In genomic region chr16:55046146-55046460, GRCh38 we compare ENCODE assay signal across 20 cellular contexts.
DNase-seq lines count a peak whose midpoint lies in the region; ATAC-seq and TF ChIP-seq lines count a peak whose summit lies in the region.
"Had no signal": no experiment of that assay in that cellular context is flagged by ENCODE, and none has a peak within 500 bp of the region (broad histone marks: within the 10 kb centered on the region; RNA-seq: fewer than 3 reads in every experiment).

No MANE protein-coding gene starts in this region.

- ATAC-seq in GM23338 = no peak
- no peak for ATAC-seq in CD4-positive, alpha-beta T cell (ENCODE audit: poor library complexity)
- ATAC-seq: A549 had no signal

- no peaks in the 10 kb centered on the region for H3K36me3 Mint-ChIP-seq in activated CD4-positive, alpha-beta memory T cell treated with anti-CD3 and anti-CD28 coated beads, Interleukin-2, amount 10 ng/mL, durations not matched to agents 7 days and 5 days (ENCODE audit: low read depth)
- no peaks in the 10 kb centered on the region for H3K36me3 Mint-ChIP-seq in activated CD4-positive, alpha-beta memory T cell treated with anti-CD3 and anti-CD28 coated beads for 36 hours
- H3K36me3 Mint-ChIP-seq in Caco-2 (ENCODE audit: insufficient read depth, unreplicated experiment) = peaks cover 6% of the 10 kb centered on the region
- H3K36me3 Mint-ChIP-seq in GM23338 (ENCODE audit: low read depth) = no peaks in the 10 kb centered on the region
- no peaks in the 10 kb centered on the region for H3K36me3 Mint-ChIP-seq in CD4-positive, alpha-beta T cell (ENCODE audit: low read depth)
- H3K36me3 Mint-ChIP-seq: CD4-positive, alpha-beta memory T cell; CD8-positive, alpha-beta memory T cell had no signal

- no peak overlapping the region for H2AFZ ChIP-seq in neuronal stem cell (ENCODE audit: low read length)
- no peak overlapping the region for H2AFZ ChIP-seq in GM23338

- no peak for TF ChIP-seq POLR2A in esophagus muscularis mucosa (IDR thresholded peaks at IDR 0.05; ENCODE audit: low read depth)

- H2AK5ac ChIP-seq in neuronal stem cell (ENCODE audit: low read depth, low read length) = no peak overlapping the region

- no peak overlapping the region for H3K27ac Mint-ChIP-seq in activated CD4-positive, alpha-beta memory T cell treated with anti-CD3 and anti-CD28 coated beads, Interleukin-2, amount 10 ng/mL, durations not matched to agents 7 days and 5 days
- H3K27ac Mint-ChIP-seq in activated CD4-positive, alpha-beta memory T cell treated with anti-CD3 and anti-CD28 coated beads for 36 hours = no peak overlapping the region
- H3K27ac Mint-ChIP-seq in Caco-2 (ENCODE audit: unreplicated experiment) = peak overlapping the region; percentile 79
- no peak overlapping the region for H3K27ac Mint-ChIP-seq in GM23338
- no peak overlapping the region for H3K27ac Mint-ChIP-seq in CD4-positive, alpha-beta T cell
- H3K27ac Mint-ChIP-seq: B cell; CD4-positive, alpha-beta memory T cell; CD8-positive, alpha-beta memory T cell had no signal

- no peak overlapping the region for H4K91ac ChIP-seq in neuronal stem cell (ENCODE audit: low read depth, low read length, poor library complexity)

- H3K27me3 ChIP-seq in Caco-2 (replicated peaks; ENCODE audit: control insufficient read depth, insufficient read depth, low read length) = no peaks in the 10 kb centered on the region
- peaks cover 0 to 32% (median 0%) of the 10 kb centered on the region in 4 donors for H3K27me3 ChIP-seq in esophagus muscularis mucosa
- peaks cover 0 to 13% (median 0%) of the 10 kb centered on the region in 3 experiments for H3K27me3 ChIP-seq in neuronal stem cell (ENCODE audit: control insufficient read depth in 3 of 3, insufficient read depth in 3 of 3, low read depth in 1 of 3, low read length in 3 of 3)
- no peaks in the 10 kb centered on the region for H3K27me3 ChIP-seq in GM23338 (ENCODE audit: insufficient read depth)
- H3K27me3 ChIP-seq in CD4-positive, alpha-beta T cell (ENCODE audit: control insufficient read depth, insufficient read depth, low read length) = no peaks in the 10 kb centered on the region
- H3K27me3 ChIP-seq: BLaER1 treated with 17β-estradiol and CSF1 and Interleukin-3, amounts not matched to agents 10 nM and 100 nM had no signal

- CTCF ChIA-PET in activated CD4-positive, alpha-beta memory T cell treated with anti-CD3 and anti-CD28 coated beads, Interleukin-2, amount 10 ng/mL, durations not matched to agents 7 days and 5 days (lab: Charles Lee) = no interaction called here
- CTCF ChIA-PET in activated CD4-positive, alpha-beta memory T cell treated with anti-CD3 and anti-CD28 coated beads for 36 hours (lab: Charles Lee) = no interaction called here
- CTCF ChIA-PET in Caco-2 (lab: Charles Lee) = interaction anchor here (0.9 kb wide), 1 partner anchor 212 kb away, joined by 3 read pairs; no protein-coding TSS in a partner anchor
- CTCF ChIA-PET in CD4-positive, alpha-beta T cell (lab: Charles Lee) = no interaction called here

- H3K36me3 ChIP-seq in Caco-2 (ENCODE audit: control insufficient read depth, insufficient read depth, low read length) (no peaks in the 10 kb centered on the region), esophagus muscularis mucosa (no peaks in the 10 kb centered on the region), neuronal stem cell (replicated peaks in 1 of 2; ENCODE audit: control insufficient read depth in 2 of 2, insufficient read depth in 2 of 2, low read length in 2 of 2) (no peaks in the 10 kb centered on the region), GM23338 (ENCODE audit: insufficient read depth) (no peaks in the 10 kb centered on the region)
- H3K36me3 ChIP-seq: BLaER1 treated with 17β-estradiol and CSF1 and Interleukin-3, amounts not matched to agents 10 nM and 100 nM had no signal

- no peak overlapping the region for H2BK12ac ChIP-seq in neuronal stem cell (ENCODE audit: low read length)

- no peak overlapping the region for H2BK15ac ChIP-seq in neuronal stem cell (ENCODE audit: low read length)

- no peak overlapping the region for H3K9ac ChIP-seq in neuronal stem cell (ENCODE audit: low read depth, low read length, poor library complexity)
- H3K9ac ChIP-seq: BLaER1 treated with 17β-estradiol and CSF1 and Interleukin-3, amounts not matched to agents 10 nM and 100 nM had no signal

- BruUV-seq in Caco-2 (replicated peaks; lab: Mats Ljungman, UMichigan) = no TSS peak

- H3K79me2 ChIP-seq in GM23338 (replicated peaks; ENCODE audit: insufficient read depth) = no peaks in the 10 kb centered on the region

- H3K14ac ChIP-seq in neuronal stem cell (ENCODE audit: low read length) = no peak overlapping the region

- no peaks in the 10 kb centered on the region for H3K9me3 ChIP-seq in Caco-2
- no peaks in the 10 kb centered on the region for H3K9me3 ChIP-seq in esophagus muscularis mucosa
- H3K9me3 ChIP-seq in neuronal stem cell (replicated peaks in 1 of 2; ENCODE audit: control insufficient read depth in 2 of 2, insufficient read depth in 1 of 2, low read depth in 1 of 2, low read length in 2 of 2) = no peaks in the 10 kb centered on the region
- H3K9me3 ChIP-seq in CD4-positive, alpha-beta T cell (ENCODE audit: control insufficient read depth, low read length) = no peaks in the 10 kb centered on the region
- H3K9me3 ChIP-seq: A549; BLaER1 treated with 17β-estradiol and CSF1 and Interleukin-3, amounts not matched to agents 10 nM and 100 nM had no signal

- no peak overlapping the region for H2BK120ac ChIP-seq in neuronal stem cell (ENCODE audit: low read depth, low read length)

- WGBS in esophagus muscularis mucosa = 41% methylated on average over 4 of the region's 4 CpGs
- no CpG with 5 or more reads among the region's 4 CpGs for WGBS in neuronal stem cell (ENCODE audit: extremely low coverage in 2 of 2, insufficient read length in 2 of 2, insufficient replicate concordance in 1 of 2), 2 donors

- no peak for TF ChIP-seq EP300 in esophagus muscularis mucosa (IDR thresholded peaks at IDR 0.05)

- no peak overlapping the region for H3K23ac ChIP-seq in neuronal stem cell (ENCODE audit: low read depth, low read length, poor library complexity)

- peak; percentile 2 for DNase-seq in activated CD4-positive, alpha-beta memory T cell treated with anti-CD3 and anti-CD28 coated beads, Interleukin-2, amount 10 ng/mL, durations not matched to agents 7 days and 5 days
- DNase-seq in activated CD4-positive, alpha-beta memory T cell treated with anti-CD3 and anti-CD28 coated beads for 36 hours = no peak
- DNase-seq in Caco-2 = peak; percentile 70 to 71
- peak; percentile 62 for DNase-seq in esophagus muscularis mucosa (ENCODE audit: extremely low spot score)
- no peak for DNase-seq in neuronal stem cell (ENCODE audit: low spot score)
- DNase-seq in activated CD4-positive, alpha-beta T cell treated with anti-CD3 and anti-CD28 coated beads, Interleukin-2, amount 50 U/mL, for 48 hours = no peak
- DNase-seq in GM23338 (ENCODE audit: low spot score) = no peak
- no peak for DNase-seq in CD4-positive, alpha-beta T cell
- DNase-seq: AML-193; Calu3; CD4-positive, alpha-beta memory T cell; CD8-positive, alpha-beta memory T cell; COR-L47; DMS79 treated with DMSO at 0.1 percent for 48 hours; GF-D8 had no signal

- H3K9me2 ChIP-seq in GM23338 (ENCODE audit: insufficient read depth) = no peaks in the 10 kb centered on the region

- no peaks in the 10 kb centered on the region for H3K9me3 Mint-ChIP-seq in activated CD4-positive, alpha-beta memory T cell treated with anti-CD3 and anti-CD28 coated beads, Interleukin-2, amount 10 ng/mL, durations not matched to agents 7 days and 5 days
- H3K9me3 Mint-ChIP-seq in activated CD4-positive, alpha-beta memory T cell treated with anti-CD3 and anti-CD28 coated beads for 36 hours = no peaks in the 10 kb centered on the region
- no peaks in the 10 kb centered on the region for H3K9me3 Mint-ChIP-seq in Caco-2 (ENCODE audit: unreplicated experiment)
- H3K9me3 Mint-ChIP-seq in GM23338 = no peaks in the 10 kb centered on the region
- H3K9me3 Mint-ChIP-seq in CD4-positive, alpha-beta T cell = no peaks in the 10 kb centered on the region
- H3K9me3 Mint-ChIP-seq: CD4-positive, alpha-beta memory T cell had no signal

- H4K8ac ChIP-seq in neuronal stem cell (ENCODE audit: low read depth, low read length) = no peak overlapping the region

- H3K4me1 ChIP-seq in Caco-2 = peaks cover 38% of the 10 kb centered on the region
- no peaks in the 10 kb centered on the region for H3K4me1 ChIP-seq in esophagus muscularis mucosa
- peaks cover 0 to 4% of the 10 kb centered on the region in 2 donors for H3K4me1 ChIP-seq in neuronal stem cell (ENCODE audit: control insufficient read depth in 2 of 2, insufficient read depth in 1 of 2, low read depth in 1 of 2, low read length in 2 of 2)
- no peaks in the 10 kb centered on the region for H3K4me1 ChIP-seq in GM23338 (ENCODE audit: insufficient read depth)
- H3K4me1 ChIP-seq: A549 had no signal

- H3K79me1 ChIP-seq in neuronal stem cell (ENCODE audit: low read depth, low read length) = no peaks in the 10 kb centered on the region

- no peaks in the 10 kb centered on the region for H3K27me3 Mint-ChIP-seq in activated CD4-positive, alpha-beta memory T cell treated with anti-CD3 and anti-CD28 coated beads, Interleukin-2, amount 10 ng/mL, durations not matched to agents 7 days and 5 days
- H3K27me3 Mint-ChIP-seq in activated CD4-positive, alpha-beta memory T cell treated with anti-CD3 and anti-CD28 coated beads for 36 hours = no peaks in the 10 kb centered on the region
- H3K27me3 Mint-ChIP-seq in Caco-2 (ENCODE audit: insufficient read depth, unreplicated experiment) (no peaks in the 10 kb centered on the region), GM23338 (ENCODE audit: insufficient read depth, low read depth, poor library complexity) (peaks cover 8% of the 10 kb centered on the region)
- H3K27me3 Mint-ChIP-seq in CD4-positive, alpha-beta T cell = peaks cover 10% of the 10 kb centered on the region
- H3K27me3 Mint-ChIP-seq: B cell had no signal

- no peaks in the 10 kb centered on the region for H4K20me1 ChIP-seq in GM23338 (replicated peaks; ENCODE audit: insufficient read depth)
- H4K20me1 ChIP-seq: BLaER1 treated with 17β-estradiol and CSF1 and Interleukin-3, amounts not matched to agents 10 nM and 100 nM had no signal

- H3K4me3 Mint-ChIP-seq in activated CD4-positive, alpha-beta memory T cell treated with anti-CD3 and anti-CD28 coated beads, Interleukin-2, amount 10 ng/mL, durations not matched to agents 7 days and 5 days = no peak overlapping the region
- H3K4me3 Mint-ChIP-seq in activated CD4-positive, alpha-beta memory T cell treated with anti-CD3 and anti-CD28 coated beads for 36 hours = no peak overlapping the region
- H3K4me3 Mint-ChIP-seq in Caco-2 (ENCODE audit: unreplicated experiment) (peak overlapping the region; percentile 28), GM23338 (no peak overlapping the region)
- no peak overlapping the region for H3K4me3 Mint-ChIP-seq in CD4-positive, alpha-beta T cell
- H3K4me3 Mint-ChIP-seq: B cell; CD4-positive, alpha-beta memory T cell; CD8-positive, alpha-beta memory T cell had no signal

- H3K27ac ChIP-seq in esophagus muscularis mucosa (replicated peaks in 1 of 4) (no peak overlapping the region), neuronal stem cell (replicated peaks; ENCODE audit: low read length) (no peak overlapping the region), GM23338 (ENCODE audit: low read depth) (no peak overlapping the region)
- no peak overlapping the region for H3K27ac ChIP-seq in CD4-positive, alpha-beta T cell (ENCODE audit: low read depth, low read length)
- H3K27ac ChIP-seq: 22Rv1; A549; BLaER1 treated with 17β-estradiol and CSF1 and Interleukin-3, amounts not matched to agents 10 nM and 100 nM; C4-2B had no signal

- intact Hi-C loops in activated CD4-positive, alpha-beta memory T cell treated with anti-CD3 and anti-CD28 coated beads for 36 hours (cut with micrococcal nuclease) = no loop called here
- intact Hi-C loops in Caco-2 (cut with micrococcal nuclease; ENCODE audit: unreplicated experiment) (loop anchor here (5.0 kb wide), 2 partner anchors 61 to 119 kb away; no protein-coding TSS in a partner anchor), esophagus muscularis mucosa (cut with DNase I) (no loop called here)
- intact Hi-C loops in CD4-positive, alpha-beta T cell (cut with DNase I, micrococcal nuclease) = no loop called here

- H2BK5ac ChIP-seq in neuronal stem cell (ENCODE audit: low read length) = no peak overlapping the region

- H3K4me3 ChIP-seq in Caco-2 (ENCODE audit: low read depth, low read length) (no peak overlapping the region), esophagus muscularis mucosa (no peak overlapping the region), neuronal stem cell (ENCODE audit: low read length in 2 of 2) (no peak overlapping the region), GM23338 (no peak overlapping the region)
- H3K4me3 ChIP-seq: A549; BLaER1 treated with 17β-estradiol and CSF1 and Interleukin-3, amounts not matched to agents 10 nM and 100 nM had no signal

- POLR2A ChIA-PET in activated CD4-positive, alpha-beta memory T cell treated with anti-CD3 and anti-CD28 coated beads, Interleukin-2, amount 10 ng/mL, durations not matched to agents 7 days and 5 days (lab: Charles Lee) = no interaction called here
- POLR2A ChIA-PET in activated CD4-positive, alpha-beta memory T cell treated with anti-CD3 and anti-CD28 coated beads for 36 hours (lab: Charles Lee) = no interaction called here
- POLR2A ChIA-PET in Caco-2 (lab: Charles Lee) = no interaction called here
- POLR2A ChIA-PET in CD4-positive, alpha-beta T cell (lab: Charles Lee) = no interaction called here

- no peaks in the 10 kb centered on the region for H3F3A ChIP-seq in GM23338 (replicated peaks; ENCODE audit: low read depth)

- peak overlapping the region; percentile 5 for H3K18ac ChIP-seq in neuronal stem cell (ENCODE audit: low read length)

- no peak overlapping the region for H3K4me2 ChIP-seq in neuronal stem cell (ENCODE audit: insufficient read depth, low read length, poor library complexity, severe bottlenecking)
- no peak overlapping the region for H3K4me2 ChIP-seq in GM23338
- H3K4me2 ChIP-seq: A549; BLaER1 treated with 17β-estradiol and CSF1 and Interleukin-3, amounts not matched to agents 10 nM and 100 nM had no signal

- TF ChIP-seq CTCF in Caco-2 (IDR thresholded peaks at IDR 0.05; ENCODE audit: insufficient read depth in 1 of 2, low read depth in 1 of 2, low read length in 1 of 2, severe bottlenecking in 1 of 2, unreplicated experiment in 1 of 2) (no peak), esophagus muscularis mucosa (IDR thresholded peaks at IDR 0.05) (no peak), GM23338 (conservative IDR thresholded peaks at IDR 0.05; ENCODE audit: low read depth in 2 of 2) (no peak)
- no peak for TF ChIP-seq CTCF in CD4-positive, alpha-beta T cell (IDR thresholded peaks at IDR 0.05)

- no peak overlapping the region for H3K4ac ChIP-seq in neuronal stem cell (ENCODE audit: low read length)

- no peaks in the 10 kb centered on the region for H3K4me1 Mint-ChIP-seq in activated CD4-positive, alpha-beta memory T cell treated with anti-CD3 and anti-CD28 coated beads, Interleukin-2, amount 10 ng/mL, durations not matched to agents 7 days and 5 days
- H3K4me1 Mint-ChIP-seq in activated CD4-positive, alpha-beta memory T cell treated with anti-CD3 and anti-CD28 coated beads for 36 hours (ENCODE audit: low read depth) = no peaks in the 10 kb centered on the region
- H3K4me1 Mint-ChIP-seq in Caco-2 (ENCODE audit: low read depth, unreplicated experiment) = peaks cover 34% of the 10 kb centered on the region
- H3K4me1 Mint-ChIP-seq in GM23338 = no peaks in the 10 kb centered on the region
- H3K4me1 Mint-ChIP-seq in CD4-positive, alpha-beta T cell (ENCODE audit: low read depth) = no peaks in the 10 kb centered on the region
- H3K4me1 Mint-ChIP-seq: B cell; CD4-positive, alpha-beta memory T cell; CD8-positive, alpha-beta memory T cell had no signal

Comparison
In these comparisons a context has a peak if more than half of its experiments do, and no peak if none do; other contexts are left out.
1. DNase-seq: peak in activated CD4-positive, alpha-beta memory T cell treated with anti-CD3 and anti-CD28 coated beads, Interleukin-2, amount 10 ng/mL, durations not matched to agents 7 days and 5 days (single experiment), Caco-2 (2 of 2) and esophagus muscularis mucosa (single experiment); none in activated CD4-positive, alpha-beta memory T cell treated with anti-CD3 and anti-CD28 coated beads for 36 hours (single experiment), neuronal stem cell (single experiment), activated CD4-positive, alpha-beta T cell treated with anti-CD3 and anti-CD28 coated beads, Interleukin-2, amount 50 U/mL, for 48 hours (0 of 2), GM23338 (single experiment) and CD4-positive, alpha-beta T cell (0 of 10).